ENCODE assay signal across 13 cellular contexts in the genomic region with DNA sequence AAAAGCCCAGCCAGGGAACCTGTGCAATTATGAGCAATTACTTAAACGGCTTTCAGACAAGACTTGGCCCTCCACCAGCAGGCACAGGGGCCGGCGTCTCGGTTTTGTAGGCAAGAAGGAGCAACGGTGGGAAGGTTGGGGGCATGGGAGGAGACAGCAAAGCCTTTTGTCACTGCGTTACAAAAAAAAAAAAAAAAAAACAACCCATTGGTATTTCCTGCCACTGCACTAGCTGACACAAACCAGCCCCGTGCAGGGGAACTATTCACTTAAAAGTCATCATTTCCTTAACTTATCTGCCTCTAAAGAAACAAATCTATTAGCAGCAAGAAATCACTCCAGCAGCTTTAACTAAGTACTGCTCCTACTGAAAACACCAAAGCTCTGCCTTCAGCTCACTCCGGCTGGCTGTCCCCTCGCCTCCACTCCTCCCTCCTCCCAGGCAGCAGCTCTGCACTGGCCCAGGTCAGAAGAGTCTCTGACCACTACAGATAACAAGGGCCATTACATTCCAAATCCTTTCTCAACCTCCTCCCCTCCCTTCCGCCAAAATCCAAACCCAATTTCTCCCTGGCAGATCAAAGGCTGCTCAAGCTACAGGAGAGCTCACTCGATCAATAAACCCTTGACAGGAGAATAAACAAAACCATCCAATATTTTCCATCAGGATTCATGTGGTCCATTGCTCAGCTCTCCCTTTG.
DNase-seq lines count a peak whose midpoint lies in the region; ATAC-seq and TF ChIP-seq lines count a peak whose summit lies in the region.
"Had no signal": no experiment of that assay in that cellular context is flagged by ENCODE, and none has a peak within 500 bp of the region (broad histone marks: within the 10 kb centered on the region; RNA-seq: fewer than 3 reads in every experiment).

No MANE protein-coding gene starts in this region.

- no peaks in the 10 kb centered on the region for H3K27me3 ChIP-seq in thyroid gland
- H3K27me3 ChIP-seq: SJSA1 had no signal

- no peaks in the 10 kb centered on the region for H3K9me3 ChIP-seq in thyroid gland
- H3K9me3 ChIP-seq: pancreas, SJSA1 had no signal

- DNase-seq in NCI-H748 (lab: John Stamatoyannopoulos, UW; ENCODE audit: unreplicated experiment) (peak; percentile 68), NCI-H748 treated with DMSO at 0.1 percent for 48 hours (lab: John Stamatoyannopoulos, UW) (no peak), cerebellar cortex (ENCODE audit: low spot score) (peak; percentile 90), islet precursor cell (peak; percentile 99), thyroid gland (peak; percentile 78 to 89), HPDE6-E6E7 (ENCODE audit: extremely low spot score) (no peak)
- DNase-seq: activated naive CD8-positive, alpha-beta T cell treated with anti-CD3 and anti-CD28 coated beads for 36 hours; NCI-H526 treated with DMSO at 0.1 percent for 48 hours; pancreas had no signal

- peak overlapping the region; percentile 71 to 80 (median 75) for H3K27ac ChIP-seq in thyroid gland
- H3K27ac ChIP-seq: pancreas, SJSA1, VCaP had no signal

- H3K4me1 ChIP-seq in thyroid gland, result peaks cover 6 to 20% of the 10 kb centered on the region in 2 donors
- H3K4me1 ChIP-seq: pancreas, SJSA1 had no signal

- no peak for ATAC-seq in GM21367 (IDR thresholded peaks at IDR 0.05; ENCODE audit: unreplicated experiment)
- no peak for ATAC-seq in HG03469 (IDR thresholded peaks at IDR 0.05; ENCODE audit: unreplicated experiment)

- no peak overlapping the region for H3K4me3 ChIP-seq in thyroid gland (replicated peaks in 1 of 3)
- H3K4me3 ChIP-seq: pancreas, SJSA1 had no signal

- intact Hi-C loops in thyroid gland (cut with DNase I), result no loop called here

- no peaks in the 10 kb centered on the region for H3K36me3 ChIP-seq in thyroid gland
- H3K36me3 ChIP-seq: pancreas, SJSA1 had no signal

- TF ChIP-seq CTCF in thyroid gland (IDR thresholded peaks at IDR 0.05), result no peak

- WGBS in thyroid gland, 2 donors, result 9 to 15% methylated on average over 11 of the region's 11 CpGs

- no peak for TF ChIP-seq POLR2A in thyroid gland (IDR thresholded peaks at IDR 0.05)

Comparison
In these comparisons a context has a peak if more than half of its experiments do, and no peak if none do; other contexts are left out.
1. DNase-seq: peak in NCI-H748 (single experiment), cerebellar cortex (single experiment), islet precursor cell (single experiment) and thyroid gland (2 of 2); none in NCI-H748 treated with DMSO at 0.1 percent for 48 hours (single experiment) and HPDE6-E6E7 (single experiment).